ENCODE assay signal across 16 cellular contexts in genomic region chrX:52852110-52852872, GRCh38. TPM values are rescaled to one million over a fixed set of nuclear protein-coding genes. Genes with fewer than 3 reads are reported as not detected.
DNase-seq lines count a peak whose midpoint lies in the region; ATAC-seq lines count a peak whose summit lies in the region.
"Had no signal": no experiment of that assay in that cellular context is flagged by ENCODE, and none has a peak within 500 bp of the region (broad histone marks: within the 10 kb centered on the region; RNA-seq: fewer than 3 reads in every experiment).

No MANE protein-coding gene starts in this region.

- H2BK5ac ChIP-seq in trophoblast cell (ENCODE audit: low read depth, low read length, poor library complexity), result no peak overlapping the region

- no peak overlapping the region for H4K12ac ChIP-seq in trophoblast cell (ENCODE audit: low read depth, low read length)

- no peaks in the 10 kb centered on the region for H3K4me1 ChIP-seq in trophoblast cell (ENCODE audit: control insufficient read depth in 1 of 2, insufficient read depth in 2 of 2, low read length in 2 of 2)
- H3K4me1 ChIP-seq: Caco-2, colonic mucosa had no signal

- no peaks in the 10 kb centered on the region for H3K79me2 ChIP-seq in trophoblast cell (ENCODE audit: control insufficient read depth, insufficient read depth, low read length, poor library complexity)

- H3K27ac ChIP-seq in epithelial cell of prostate (peak overlapping the region; percentile 69), trophoblast cell (ENCODE audit: low read depth, low read length) (no peak overlapping the region)
- H3K27ac ChIP-seq: colonic mucosa had no signal

- WGBS in trophoblast cell (ENCODE audit: extremely low coverage, insufficient coverage, insufficient read length), result no CpG with 5 or more reads among the region's 10 CpGs

- H3K18ac ChIP-seq in trophoblast cell (ENCODE audit: low read length), result no peak overlapping the region

- H3K9ac ChIP-seq in trophoblast cell (ENCODE audit: low read length), result no peak overlapping the region

- H2AFZ ChIP-seq in trophoblast cell (ENCODE audit: insufficient read depth, low read length, poor library complexity), result no peak overlapping the region

- H4K91ac ChIP-seq in trophoblast cell (ENCODE audit: low read depth, low read length), result no peak overlapping the region

- no peak overlapping the region for H2BK120ac ChIP-seq in trophoblast cell (ENCODE audit: insufficient read depth, low read length, poor library complexity)

- no peak overlapping the region for H2BK12ac ChIP-seq in trophoblast cell (ENCODE audit: low read length)

- no peak overlapping the region for H3K4me2 ChIP-seq in trophoblast cell (ENCODE audit: low read length)

- H3K4me3 ChIP-seq in trophoblast cell (ENCODE audit: low read depth, low read length), result no peak overlapping the region
- H3K4me3 ChIP-seq: colonic mucosa had no signal

- H4K8ac ChIP-seq in trophoblast cell (ENCODE audit: low read depth, low read length), result no peak overlapping the region

- H3K14ac ChIP-seq in trophoblast cell (ENCODE audit: low read length), result no peak overlapping the region

- H3K27me3 ChIP-seq in trophoblast cell (ENCODE audit: insufficient read depth, low read length), result no peaks in the 10 kb centered on the region

- no peaks in the 10 kb centered on the region for H3K79me1 ChIP-seq in trophoblast cell (ENCODE audit: low read length)

- H3K23ac ChIP-seq in trophoblast cell (ENCODE audit: low read length), result no peak overlapping the region

- H3K4ac ChIP-seq in trophoblast cell (ENCODE audit: low read depth, low read length), result no peak overlapping the region

- ATAC-seq in HG02588 (IDR thresholded peaks at IDR 0.05; ENCODE audit: unreplicated experiment) (no peak), HG03460 (IDR thresholded peaks at IDR 0.05; ENCODE audit: unreplicated experiment) (no peak)
- ATAC-seq: left lobe of liver had no signal

- H3K36me3 ChIP-seq in trophoblast cell (ENCODE audit: control insufficient read depth in 1 of 2, insufficient read depth in 2 of 2, low read length in 2 of 2), result no peaks in the 10 kb centered on the region
- H3K36me3 ChIP-seq: colonic mucosa had no signal

- no peak overlapping the region for H2AK5ac ChIP-seq in trophoblast cell (ENCODE audit: low read length)

- peaks cover 6% of the 10 kb centered on the region for H3K9me3 ChIP-seq in trophoblast cell (ENCODE audit: insufficient read depth, low read depth, low read length)
- H3K9me3 ChIP-seq: Caco-2, colonic mucosa had no signal

- DNase-seq in GM03348 (ENCODE audit: low spot score) (peak; percentile 15), NCI-H460 (ENCODE audit: extremely low read depth, low read depth) (peak; percentile 9), epithelial cell of prostate (ENCODE audit: low read depth, low spot score) (no peak), trophoblast cell (peak; percentile 72 to 95), GOT3 (lab: John Stamatoyannopoulos, UW) (no peak)
- DNase-seq: activated CD4-positive, alpha-beta T cell treated with anti-CD3 and anti-CD28 coated beads, Interleukin-2, amount 50 U/mL, for 1 hour; colonic mucosa; NCI-H1417; NCI-H524 treated with DMSO at 0.1 percent for 48 hours; retina; substantia nigra; T-helper 1 cell had no signal

RNA-seq across cellular contexts. Expression of gene XAGE3, which starts 15.6 kb away (rescaled TPM):
- not detected in 2 replicates for total RNA-seq in NCI-H460 (2014; rRNA removed; shearing (Covaris generic))
- not detected in 2 replicates for polyA plus RNA-seq in NCI-H460 (2014; cell fraction: nucleus; rRNA removed)
- 0.16 and 0.19 TPM in 2 replicates for polyA plus RNA-seq in trophoblast cell (2013)
- total RNA-seq: colonic mucosa, left lobe of liver had no signal

RNA-seq across cellular contexts. Expression of gene XAGE5, which starts 41.2 kb away (rescaled TPM):
- not detected in 2 replicates for total RNA-seq in NCI-H460 (2014; rRNA removed; shearing (Covaris generic))
- not detected in 2 replicates for polyA plus RNA-seq in NCI-H460 (2014; cell fraction: nucleus; rRNA removed)
- polyA plus RNA-seq in trophoblast cell (2013), result not detected in 2 replicates
- total RNA-seq: Caco-2, colonic mucosa, left lobe of liver had no signal

RNA-seq across cellular contexts. Expression of gene FAM156B, which starts 44.8 kb away (rescaled TPM):
- 40.3 and 43.0 TPM in 2 replicates for total RNA-seq in NCI-H460 (2014; rRNA removed; shearing (Covaris generic))
- polyA plus RNA-seq in NCI-H460 (2014; cell fraction: nucleus; rRNA removed), result 118 and 164 TPM in 2 replicates
- 18.2 and 19.6 TPM in 2 replicates for polyA plus RNA-seq in trophoblast cell (2013)

RNA-seq across cellular contexts. Expression of gene SPANXN5, which starts 55.1 kb away (rescaled TPM):
- 0.12 and 0.55 TPM in 2 replicates for total RNA-seq in NCI-H460 (2014; rRNA removed; shearing (Covaris generic))
- not detected in 2 replicates for polyA plus RNA-seq in NCI-H460 (2014; cell fraction: nucleus; rRNA removed)
- not detected in 2 replicates for polyA plus RNA-seq in trophoblast cell (2013)
- total RNA-seq: Caco-2, colonic mucosa, left lobe of liver had no signal

Comparison
In these comparisons a context has a peak if more than half of its experiments do, and no peak if none do; other contexts are left out.
1. DNase-seq: peak in GM03348 (single experiment), NCI-H460 (single experiment) and trophoblast cell (2 of 2); none in epithelial cell of prostate (single experiment) and GOT3 (single experiment).